Comparison of ENCODE assay signal across 18 cellular contexts in genomic region chr2:71706121-71706520, GRCh38.
"Had no signal": no experiment of that assay in that cellular context is flagged by ENCODE, and none has a peak within 500 bp of the region (broad histone marks: within the 10 kb centered on the region; RNA-seq: fewer than 3 reads in every experiment).

No MANE protein-coding gene starts in this region.

- H3K9me3 Mint-ChIP-seq: activated naive CD4-positive, alpha-beta T cell treated with anti-CD3 and anti-CD28 coated beads, Interleukin-2, amount 10 ng/mL, durations not matched to agents 7 days and 5 days; dendritic cell treated with granulocyte-macrophage colony-stimulating factor and Interleukin-4, amounts not matched to agents 40 ng/mL and 50 ng/mL, for 4 days; endodermal cell; nephron progenitor cell had no signal

- H3K4me3 Mint-ChIP-seq: activated naive CD4-positive, alpha-beta T cell treated with anti-CD3 and anti-CD28 coated beads, Interleukin-2, amount 10 ng/mL, durations not matched to agents 7 days and 5 days; dendritic cell treated with granulocyte-macrophage colony-stimulating factor and Interleukin-4, amounts not matched to agents 40 ng/mL and 50 ng/mL, for 4 days; endodermal cell; nephron progenitor cell had no signal

- H3K27me3 Mint-ChIP-seq: dendritic cell treated with granulocyte-macrophage colony-stimulating factor and Interleukin-4, amounts not matched to agents 40 ng/mL and 50 ng/mL, for 4 days had no signal

- ATAC-seq: activated CD4-positive, CD25-positive, alpha-beta regulatory T cell treated with anti-CD3 and anti-CD28 coated beads, Interleukin-2, amount 50 U/mL, for 24 hours; esophagus mucosa; mucosa of descending colon had no signal

- H3K27ac Mint-ChIP-seq: activated naive CD4-positive, alpha-beta T cell treated with anti-CD3 and anti-CD28 coated beads, Interleukin-2, amount 10 ng/mL, durations not matched to agents 7 days and 5 days; dendritic cell treated with granulocyte-macrophage colony-stimulating factor and Interleukin-4, amounts not matched to agents 40 ng/mL and 50 ng/mL, for 4 days; endodermal cell; nephron progenitor cell had no signal

- DNase-seq: activated CD4-positive, alpha-beta T cell treated with anti-CD3 and anti-CD28 coated beads for 48 hours; activated CD4-positive, alpha-beta T cell treated with anti-CD3 and anti-CD28 coated beads, Interleukin-2, amount 50 U/mL, for 48 hours; activated CD8-positive, alpha-beta memory T cell treated with anti-CD3 and anti-CD28 coated beads for 24 hours; activated gamma-delta T cell; activated naive CD4-positive, alpha-beta T cell treated with anti-CD3 and anti-CD28 coated beads, Interleukin-2, amount 10 ng/mL, durations not matched to agents 7 days and 5 days; amniotic stem cell; brain microvascular endothelial cell; caudate nucleus; endodermal cell; foreskin fibroblast; mucosa of descending colon; nephron progenitor cell; retina; stimulated activated CD4-positive, alpha-beta T cell treated with anti-CD3 and anti-CD28 coated beads, Interleukin-2, amount 100 ng/mL, for 48 hours; stimulated activated naive CD4-positive, alpha-beta T cell treated with Interleukin-2 at 50 U/mL for 16 hours had no signal

- H3K4me1 Mint-ChIP-seq: activated naive CD4-positive, alpha-beta T cell treated with anti-CD3 and anti-CD28 coated beads, Interleukin-2, amount 10 ng/mL, durations not matched to agents 7 days and 5 days had no signal

- H3K36me3 Mint-ChIP-seq: activated naive CD4-positive, alpha-beta T cell treated with anti-CD3 and anti-CD28 coated beads, Interleukin-2, amount 10 ng/mL, durations not matched to agents 7 days and 5 days had no signal
